1 cellular context compared by ENCODE assay signal in genomic region chr11:47992959-47993820, GRCh38.
TF ChIP-seq lines count a peak whose summit lies in the region.

No MANE protein-coding gene starts in this region.

TF ChIP-seq in HCT116, 20 proteins besides CTCF, POLR2A, EP300 and RAD21 (continued from another document):
- TF ChIP-seq SRF (IDR thresholded peaks at IDR 0.05; ENCODE audit: low read depth): no peak
- TF ChIP-seq, protein P1, sequence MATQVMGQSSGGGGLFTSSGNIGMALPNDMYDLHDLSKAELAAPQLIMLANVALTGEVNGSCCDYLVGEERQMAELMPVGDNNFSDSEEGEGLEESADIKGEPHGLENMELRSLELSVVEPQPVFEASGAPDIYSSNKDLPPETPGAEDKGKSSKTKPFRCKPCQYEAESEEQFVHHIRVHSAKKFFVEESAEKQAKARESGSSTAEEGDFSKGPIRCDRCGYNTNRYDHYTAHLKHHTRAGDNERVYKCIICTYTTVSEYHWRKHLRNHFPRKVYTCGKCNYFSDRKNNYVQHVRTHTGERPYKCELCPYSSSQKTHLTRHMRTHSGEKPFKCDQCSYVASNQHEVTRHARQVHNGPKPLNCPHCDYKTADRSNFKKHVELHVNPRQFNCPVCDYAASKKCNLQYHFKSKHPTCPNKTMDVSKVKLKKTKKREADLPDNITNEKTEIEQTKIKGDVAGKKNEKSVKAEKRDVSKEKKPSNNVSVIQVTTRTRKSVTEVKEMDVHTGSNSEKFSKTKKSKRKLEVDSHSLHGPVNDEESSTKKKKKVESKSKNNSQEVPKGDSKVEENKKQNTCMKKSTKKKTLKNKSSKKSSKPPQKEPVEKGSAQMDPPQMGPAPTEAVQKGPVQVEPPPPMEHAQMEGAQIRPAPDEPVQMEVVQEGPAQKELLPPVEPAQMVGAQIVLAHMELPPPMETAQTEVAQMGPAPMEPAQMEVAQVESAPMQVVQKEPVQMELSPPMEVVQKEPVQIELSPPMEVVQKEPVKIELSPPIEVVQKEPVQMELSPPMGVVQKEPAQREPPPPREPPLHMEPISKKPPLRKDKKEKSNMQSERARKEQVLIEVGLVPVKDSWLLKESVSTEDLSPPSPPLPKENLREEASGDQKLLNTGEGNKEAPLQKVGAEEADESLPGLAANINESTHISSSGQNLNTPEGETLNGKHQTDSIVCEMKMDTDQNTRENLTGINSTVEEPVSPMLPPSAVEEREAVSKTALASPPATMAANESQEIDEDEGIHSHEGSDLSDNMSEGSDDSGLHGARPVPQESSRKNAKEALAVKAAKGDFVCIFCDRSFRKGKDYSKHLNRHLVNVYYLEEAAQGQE (IDR thresholded peaks at IDR 0.05; ENCODE audit: low read depth): no peak
- no peak for TF ChIP-seq TCF7L2 (IDR thresholded peaks at IDR 0.05; ENCODE audit: borderline replicate concordance, extremely low read depth, insufficient read depth, insufficient read length)
- TF ChIP-seq JUND (IDR thresholded peaks at IDR 0.05): peak; percentile 70
- no peak for TF ChIP-seq YY1 (IDR thresholded peaks at IDR 0.05; ENCODE audit: extremely low read depth, insufficient replicate concordance, low read depth, low read length)
- TF ChIP-seq SP1 (IDR thresholded peaks at IDR 0.05; ENCODE audit: low read depth): peak; percentile 38
- peak; percentile 73; the same call in 1 of the 2 replicates for TF ChIP-seq CBX3 (IDR thresholded peaks at IDR 0.05; ENCODE audit: low read depth)
- no peak for TF ChIP-seq POLR2AphosphoS5 (IDR thresholded peaks at IDR 0.05; ENCODE audit: low read depth, low read length)
- TF ChIP-seq SIN3A (IDR thresholded peaks at IDR 0.05; ENCODE audit: low read depth): no peak
- TF ChIP-seq ZFX (IDR thresholded peaks at IDR 0.05): no peak
- no peak for TF ChIP-seq EZH2 (IDR thresholded peaks at IDR 0.05)
